In the genomic region with DNA sequence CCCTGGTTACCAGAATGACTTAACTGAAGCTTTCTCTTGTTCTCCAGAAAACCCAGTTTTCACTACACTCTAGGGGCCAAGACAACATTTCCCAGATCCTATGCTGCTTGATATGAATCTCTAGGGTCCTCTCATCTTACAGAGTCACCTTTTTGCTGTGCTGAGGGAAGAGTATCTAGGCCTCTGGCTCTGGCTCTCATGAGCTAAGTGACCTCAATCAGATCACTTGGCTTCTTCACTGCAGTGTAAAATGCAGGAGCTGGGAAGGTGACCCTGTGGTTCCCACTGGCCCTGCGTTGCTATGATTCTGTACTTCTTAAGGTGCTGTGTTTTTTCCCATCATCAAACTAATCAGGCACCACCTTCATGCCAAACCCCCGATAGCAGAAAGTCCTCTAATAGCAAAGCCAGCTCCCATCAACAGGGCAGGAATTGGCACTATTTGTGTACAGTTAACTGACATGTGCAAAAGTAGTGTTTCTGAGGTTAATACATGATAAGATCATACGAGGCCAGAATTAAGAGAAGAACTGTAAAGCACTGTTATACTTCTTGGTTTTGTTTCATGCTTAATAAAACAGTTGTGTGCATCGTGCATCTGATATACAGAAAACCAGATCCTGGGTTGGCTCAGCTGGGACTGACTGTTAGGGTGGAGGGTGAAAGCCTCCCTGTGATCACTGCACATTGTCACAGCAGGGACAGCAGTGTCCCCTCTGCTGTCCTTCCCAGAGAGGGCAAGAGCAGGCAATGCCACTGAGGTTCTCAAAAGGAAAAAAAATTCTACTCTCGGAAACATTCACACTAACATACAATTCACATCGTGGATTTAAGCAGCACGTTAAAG, we compare ENCODE assay signal across 23 cellular contexts. TPM values are rescaled to one million over a fixed set of nuclear protein-coding genes. Genes with fewer than 3 reads are reported as not detected.
"Had no signal": no experiment of that assay in that cellular context is flagged by ENCODE, and none has a peak within 500 bp of the region (broad histone marks: within the 10 kb centered on the region; RNA-seq: fewer than 3 reads in every experiment).

No MANE protein-coding gene starts in this region.

- H3K36me3 Mint-ChIP-seq: activated naive CD8-positive, alpha-beta T cell treated with anti-CD3 and anti-CD28 coated beads for 36 hours; naive thymus-derived CD4-positive, alpha-beta T cell had no signal

- DNase-seq: activated CD4-positive, alpha-beta T cell treated with anti-CD3 and anti-CD28 coated beads for 4 hours; activated CD4-positive, alpha-beta T cell treated with anti-CD3 and anti-CD28 coated beads, Interleukin-2, amount 50 U/mL, for 48 hours; activated CD4-positive, CD25-positive, alpha-beta regulatory T cell; activated CD8-positive, alpha-beta memory T cell treated with anti-CD3 and anti-CD28 coated beads, Interleukin-2, amount 50 U/mL, for 48 hours; activated naive CD4-positive, alpha-beta T cell treated with Interleukin-2 at 50 U/mL for 16 hours; activated naive CD8-positive, alpha-beta T cell treated with anti-CD3 and anti-CD28 coated beads for 36 hours; activated T-cell treated with anti-CD3 and anti-CD28 coated beads, Interleukin-2, amount 50 U/mL, for 4 hours; cerebellar nuclear complex; esophagus squamous epithelium; kidney; naive thymus-derived CD4-positive, alpha-beta T cell; ovary; stimulated activated CD4-positive, alpha-beta T cell treated with anti-CD3 and anti-CD28 coated beads, Interleukin-12 subunit alpha, Interleukin-12 subunit beta, amount 100 ng/mL, for 4 hours; stimulated activated CD4-positive, alpha-beta T cell treated with anti-CD3 and anti-CD28 coated beads, Interleukin-4, amount 100 ng/mL, for 4 hours; stimulated activated naive CD8-positive, alpha-beta T cell treated with anti-CD3 and anti-CD28 coated beads, Interleukin-15, Interleukin-2, amounts not matched to agents 100 U/mL and 50 U/mL, for 24 hours; T-helper 17 cell; thyroid gland had no signal

- H3K9me3 Mint-ChIP-seq: activated naive CD8-positive, alpha-beta T cell treated with anti-CD3 and anti-CD28 coated beads for 36 hours; activated T-cell treated with anti-CD3 and anti-CD28 coated beads, Interleukin-2, amount 50 U/mL, for 4 hours; naive thymus-derived CD4-positive, alpha-beta T cell had no signal

- H3K4me3 ChIP-seq: breast epithelium, coronary artery, esophagus squamous epithelium, gastroesophageal sphincter, ovary, prostate gland, thyroid gland had no signal

- H3K27me3 ChIP-seq: breast epithelium, esophagus squamous epithelium, gastroesophageal sphincter, neutrophil, ovary, thyroid gland had no signal

- H3K4me1 ChIP-seq: breast epithelium, prostate gland, thyroid gland had no signal

- H3K9me3 ChIP-seq: breast epithelium, esophagus squamous epithelium, gastroesophageal sphincter, neutrophil, ovary, prostate gland, thyroid gland had no signal

- H3K36me3 ChIP-seq: breast epithelium, esophagus squamous epithelium, gastroesophageal sphincter, neutrophil, ovary, prostate gland, thyroid gland had no signal

- H3K27ac Mint-ChIP-seq: activated naive CD8-positive, alpha-beta T cell treated with anti-CD3 and anti-CD28 coated beads for 36 hours; naive thymus-derived CD4-positive, alpha-beta T cell; T-helper 17 cell had no signal

- ATAC-seq: activated T-cell treated with anti-CD3 and anti-CD28 coated beads, Interleukin-2, amount 50 U/mL, for 4 hours; gastroesophageal sphincter; left lobe of liver; naive thymus-derived CD4-positive, alpha-beta T cell; stimulated activated naive CD8-positive, alpha-beta T cell treated with anti-CD3 and anti-CD28 coated beads, Interleukin-15, Interleukin-2, amounts not matched to agents 100 U/mL and 50 U/mL, for 24 hours; T-helper 17 cell had no signal

- H3K27ac ChIP-seq: breast epithelium, coronary artery, neutrophil, ovary, prostate gland, thyroid gland had no signal

- H3K4me3 Mint-ChIP-seq: activated naive CD8-positive, alpha-beta T cell treated with anti-CD3 and anti-CD28 coated beads for 36 hours; activated T-cell treated with anti-CD3 and anti-CD28 coated beads, Interleukin-2, amount 50 U/mL, for 4 hours; naive thymus-derived CD4-positive, alpha-beta T cell; T-helper 17 cell had no signal

RNA-seq across cellular contexts. Expression of a gene that starts 46.7 kb away (rescaled TPM):
- total RNA-seq: T-helper 17 cell had no signal
